Comparison of ENCODE assay signal across 24 cellular contexts in the genomic region with DNA sequence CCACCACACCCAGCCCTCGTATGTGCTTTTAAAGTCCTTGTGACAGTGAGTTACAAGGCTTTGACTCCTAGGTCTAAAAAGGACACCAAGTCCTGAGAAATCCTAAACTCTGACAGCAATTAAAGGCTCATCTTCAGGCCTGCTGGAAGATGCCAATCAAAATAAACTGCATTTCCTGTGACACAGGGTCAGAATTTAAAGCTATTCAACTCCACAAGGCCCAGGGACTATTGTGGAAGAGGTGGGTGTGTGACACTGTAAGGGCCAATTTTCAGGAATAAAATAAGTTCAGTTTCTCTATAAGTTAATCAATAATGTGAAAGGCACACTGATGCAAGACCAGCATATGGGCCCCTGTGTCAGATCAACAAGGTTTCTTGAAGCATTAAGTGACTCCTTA.
"Had no signal": no experiment of that assay in that cellular context is flagged by ENCODE, and none has a peak within 500 bp of the region (broad histone marks: within the 10 kb centered on the region; RNA-seq: fewer than 3 reads in every experiment).

No MANE protein-coding gene starts in this region.

- H3K36me3 ChIP-seq: colonic mucosa, esophagus squamous epithelium, gastrocnemius medialis, heart right ventricle, left lung, lower lobe of right lung had no signal

- H3K27me3 ChIP-seq: colonic mucosa, esophagus squamous epithelium, gastrocnemius medialis, heart right ventricle, left lung had no signal

- ATAC-seq: effector memory CD8-positive, alpha-beta T cell; gastrocnemius medialis; heart right ventricle; left cardiac atrium; left lung; left ventricle myocardium superior; lower lobe of right lung; mucosa of descending colon; naive thymus-derived CD8-positive, alpha-beta T cell had no signal

- H3K9me3 ChIP-seq: colonic mucosa, esophagus squamous epithelium had no signal

- FAIRE-seq: endothelial cell of umbilical vein, islet of Langerhans, keratinocyte had no signal

- H3K27ac ChIP-seq: colonic mucosa, esophagus squamous epithelium, gastrocnemius medialis, heart right ventricle, left lung, lower lobe of right lung had no signal

- H3K27me3 Mint-ChIP-seq: dendritic cell treated with granulocyte-macrophage colony-stimulating factor and Interleukin-4, amounts not matched to agents 40 ng/mL and 50 ng/mL, for 4 days; effector memory CD8-positive, alpha-beta T cell; naive B cell; naive thymus-derived CD8-positive, alpha-beta T cell had no signal

- H3K4me1 ChIP-seq: colonic mucosa, gastrocnemius medialis, left lung, lower lobe of right lung had no signal

- H3K27ac Mint-ChIP-seq: dendritic cell treated with granulocyte-macrophage colony-stimulating factor and Interleukin-4, amounts not matched to agents 40 ng/mL and 50 ng/mL, for 4 days; effector memory CD8-positive, alpha-beta T cell; mesothelial cell of epicardium had no signal

- H3K4me1 Mint-ChIP-seq: mesothelial cell of epicardium, naive B cell had no signal

- H3K4me3 Mint-ChIP-seq: dendritic cell treated with granulocyte-macrophage colony-stimulating factor and Interleukin-4, amounts not matched to agents 40 ng/mL and 50 ng/mL, for 4 days; effector memory CD8-positive, alpha-beta T cell; mesothelial cell of epicardium; naive B cell; naive thymus-derived CD8-positive, alpha-beta T cell had no signal

- H3K4me3 ChIP-seq: colonic mucosa, esophagus squamous epithelium, gastrocnemius medialis, heart right ventricle, left lung, lower lobe of right lung, mucosa of descending colon had no signal

- DNase-seq: colonic mucosa; cortex of kidney; effector CD8-positive, alpha-beta T cell; effector memory CD8-positive, alpha-beta T cell; esophagus squamous epithelium; foreskin fibroblast; foreskin melanocyte; gastrocnemius medialis; glutamatergic neuron; heart right ventricle; hippocampal formation; left cardiac atrium; left lung; left ventricle myocardium superior; lower lobe of right lung; mesenchymal stem cell; mucosa of descending colon; naive B cell; naive thymus-derived CD8-positive, alpha-beta T cell had no signal
